ENCODE assay signal across 24 cellular contexts in genomic region chr12:94855853-94856252, GRCh38.
DNase-seq lines count a peak whose midpoint lies in the region; ATAC-seq and TF ChIP-seq lines count a peak whose summit lies in the region.
"Had no signal": no experiment of that assay in that cellular context is flagged by ENCODE, and none has a peak within 500 bp of the region (broad histone marks: within the 10 kb centered on the region; RNA-seq: fewer than 3 reads in every experiment).

No MANE protein-coding gene starts in this region.

- 54 to 67% methylated on average over 6 of the region's 6 CpGs for WGBS in esophagus squamous epithelium, 2 donors

- H3K36me3 Mint-ChIP-seq in activated CD8-positive, alpha-beta T cell treated with anti-CD3 and anti-CD28 coated beads for 36 hours (ENCODE audit: low read depth): no peaks in the 10 kb centered on the region
- no peaks in the 10 kb centered on the region for H3K36me3 Mint-ChIP-seq in activated CD8-positive, alpha-beta T cell treated with anti-CD3 and anti-CD28 coated beads, Interleukin-2, amount 10 ng/mL, durations not matched to agents 7 days and 5 days (ENCODE audit: low read depth)
- H3K36me3 Mint-ChIP-seq in stimulated activated naive CD8-positive, alpha-beta T cell treated with anti-CD3 and anti-CD28 coated beads, Interleukin-15, Interleukin-2, amounts not matched to agents 100 ng/mL and 50 ng/mL, for 24 hours (ENCODE audit: low read depth): no peaks in the 10 kb centered on the region
- H3K36me3 Mint-ChIP-seq: CD14-positive monocyte had no signal

- H3K9me3 Mint-ChIP-seq in activated CD8-positive, alpha-beta T cell treated with anti-CD3 and anti-CD28 coated beads for 36 hours: no peaks in the 10 kb centered on the region
- no peaks in the 10 kb centered on the region for H3K9me3 Mint-ChIP-seq in activated CD8-positive, alpha-beta T cell treated with anti-CD3 and anti-CD28 coated beads, Interleukin-2, amount 10 ng/mL, durations not matched to agents 7 days and 5 days (ENCODE audit: insufficient read depth)
- no peaks in the 10 kb centered on the region for H3K9me3 Mint-ChIP-seq in stimulated activated naive CD8-positive, alpha-beta T cell treated with anti-CD3 and anti-CD28 coated beads, Interleukin-15, Interleukin-2, amounts not matched to agents 100 ng/mL and 50 ng/mL, for 24 hours

- peaks cover 0 to 3% (median 0%) of the 10 kb centered on the region in 3 donors for H3K4me1 ChIP-seq in esophagus squamous epithelium

- no peak for TF ChIP-seq CTCF in activated CD8-positive, alpha-beta T cell treated with anti-CD3 and anti-CD28 coated beads for 36 hours (IDR thresholded peaks at IDR 0.05)
- TF ChIP-seq CTCF in esophagus squamous epithelium (IDR thresholded peaks at IDR 0.05): no peak

- CTCF ChIA-PET in activated CD8-positive, alpha-beta T cell treated with anti-CD3 and anti-CD28 coated beads for 36 hours (lab: Charles Lee): no interaction called here
- CTCF ChIA-PET in activated CD8-positive, alpha-beta T cell treated with anti-CD3 and anti-CD28 coated beads, Interleukin-2, amount 10 ng/mL, durations not matched to agents 7 days and 5 days (lab: Charles Lee): no interaction called here

- intact Hi-C loops in activated CD8-positive, alpha-beta T cell treated with anti-CD3 and anti-CD28 coated beads for 36 hours (cut with micrococcal nuclease): no loop called here
- intact Hi-C loops in esophagus squamous epithelium (cut with DNase I): no loop called here

- H3K4me3 Mint-ChIP-seq in activated CD8-positive, alpha-beta T cell treated with anti-CD3 and anti-CD28 coated beads for 36 hours: no peak overlapping the region
- H3K4me3 Mint-ChIP-seq in activated CD8-positive, alpha-beta T cell treated with anti-CD3 and anti-CD28 coated beads, Interleukin-2, amount 10 ng/mL, durations not matched to agents 7 days and 5 days: no peak overlapping the region
- no peak overlapping the region for H3K4me3 Mint-ChIP-seq in stimulated activated naive CD8-positive, alpha-beta T cell treated with anti-CD3 and anti-CD28 coated beads, Interleukin-15, Interleukin-2, amounts not matched to agents 100 ng/mL and 50 ng/mL, for 24 hours

- H3K27me3 Mint-ChIP-seq in activated CD8-positive, alpha-beta T cell treated with anti-CD3 and anti-CD28 coated beads for 36 hours: peaks cover 16% of the 10 kb centered on the region
- peaks cover 22% of the 10 kb centered on the region for H3K27me3 Mint-ChIP-seq in activated CD8-positive, alpha-beta T cell treated with anti-CD3 and anti-CD28 coated beads, Interleukin-2, amount 10 ng/mL, durations not matched to agents 7 days and 5 days (ENCODE audit: low read depth)
- peaks cover 16% of the 10 kb centered on the region for H3K27me3 Mint-ChIP-seq in stimulated activated naive CD8-positive, alpha-beta T cell treated with anti-CD3 and anti-CD28 coated beads, Interleukin-15, Interleukin-2, amounts not matched to agents 100 ng/mL and 50 ng/mL, for 24 hours

- peaks cover 5% of the 10 kb centered on the region for H3K4me1 Mint-ChIP-seq in activated CD8-positive, alpha-beta T cell treated with anti-CD3 and anti-CD28 coated beads for 36 hours (ENCODE audit: low read depth)
- peaks cover 7% of the 10 kb centered on the region for H3K4me1 Mint-ChIP-seq in activated CD8-positive, alpha-beta T cell treated with anti-CD3 and anti-CD28 coated beads, Interleukin-2, amount 10 ng/mL, durations not matched to agents 7 days and 5 days (ENCODE audit: low read depth)
- H3K4me1 Mint-ChIP-seq in stimulated activated naive CD8-positive, alpha-beta T cell treated with anti-CD3 and anti-CD28 coated beads, Interleukin-15, Interleukin-2, amounts not matched to agents 100 ng/mL and 50 ng/mL, for 24 hours (ENCODE audit: low read depth): peaks cover 7% of the 10 kb centered on the region

- H3K27ac ChIP-seq in esophagus squamous epithelium: peak overlapping the region in 3 of 4 donors; percentile 35 to 55 (median 54)
- H3K27ac ChIP-seq: 22Rv1, KMS-11, RWPE1 had no signal

- no peak overlapping the region for H3K4me3 ChIP-seq in esophagus squamous epithelium

- TF ChIP-seq POLR2A in esophagus squamous epithelium (IDR thresholded peaks at IDR 0.05): no peak

- no peaks in the 10 kb centered on the region for H3K27me3 ChIP-seq in esophagus squamous epithelium

- H3K36me3 ChIP-seq in esophagus squamous epithelium: no peaks in the 10 kb centered on the region

- H3K27ac Mint-ChIP-seq in activated CD8-positive, alpha-beta T cell treated with anti-CD3 and anti-CD28 coated beads for 36 hours: peak overlapping the region; percentile 21
- no peak overlapping the region for H3K27ac Mint-ChIP-seq in activated CD8-positive, alpha-beta T cell treated with anti-CD3 and anti-CD28 coated beads, Interleukin-2, amount 10 ng/mL, durations not matched to agents 7 days and 5 days
- H3K27ac Mint-ChIP-seq in stimulated activated naive CD8-positive, alpha-beta T cell treated with anti-CD3 and anti-CD28 coated beads, Interleukin-15, Interleukin-2, amounts not matched to agents 100 ng/mL and 50 ng/mL, for 24 hours: peak overlapping the region; percentile 26
- H3K27ac Mint-ChIP-seq: CD14-positive monocyte had no signal

- DNase-seq in activated CD8-positive, alpha-beta T cell treated with anti-CD3 and anti-CD28 coated beads for 36 hours: no peak
- DNase-seq in activated CD8-positive, alpha-beta T cell treated with anti-CD3 and anti-CD28 coated beads, Interleukin-2, amount 10 ng/mL, durations not matched to agents 7 days and 5 days: no peak
- DNase-seq in UCSD-AML1 (lab: John Stamatoyannopoulos, UW; ENCODE audit: unreplicated experiment) (peak; percentile 42), esophagus squamous epithelium (lab: John Stamatoyannopoulos, UW) (no peak), NCI-H1417 treated with DMSO at 0.1 percent for 48 hours (lab: John Stamatoyannopoulos, UW) (no peak)
- DNase-seq: ACHN, AML-193, DMS53, GDM1, IMR-90, NCI-H1930, NCI-H226, NCI-H510A treated with DMSO at 0.1 percent for 48 hours, NCI-H748 treated with DMSO at 0.1 percent for 48 hours, SHP77 treated with DMSO at 0.1 percent for 48 hours, SK-N-SH had no signal

- H3K9me3 ChIP-seq in esophagus squamous epithelium: no peaks in the 10 kb centered on the region
- H3K9me3 ChIP-seq: SK-N-SH had no signal

- POLR2A ChIA-PET in activated CD8-positive, alpha-beta T cell treated with anti-CD3 and anti-CD28 coated beads for 36 hours (lab: Charles Lee): no interaction called here
- POLR2A ChIA-PET in activated CD8-positive, alpha-beta T cell treated with anti-CD3 and anti-CD28 coated beads, Interleukin-2, amount 10 ng/mL, durations not matched to agents 7 days and 5 days (lab: Charles Lee): interaction anchor here (0.6 kb wide), 1 partner anchor 38 kb away, joined by 4 read pairs; no protein-coding TSS in a partner anchor

- ATAC-seq in activated CD8-positive, alpha-beta T cell treated with anti-CD3 and anti-CD28 coated beads for 36 hours: no peak
- no peak for ATAC-seq in activated CD8-positive, alpha-beta T cell treated with anti-CD3 and anti-CD28 coated beads, Interleukin-2, amount 10 ng/mL, durations not matched to agents 7 days and 5 days
- no peak for ATAC-seq in GM18870 (IDR thresholded peaks at IDR 0.05; ENCODE audit: unreplicated experiment)
- no peak for ATAC-seq in HG02678 (IDR thresholded peaks at IDR 0.05; ENCODE audit: unreplicated experiment)
- ATAC-seq: HCT116 had no signal
